In genomic region chr5:1495525-1495897, GRCh38 we compare ENCODE assay signal across 15 cellular contexts. TPM values are rescaled to one million over a fixed set of nuclear protein-coding genes. Genes with fewer than 3 reads are reported as not detected.
DNase-seq lines count a peak whose midpoint lies in the region; ATAC-seq and TF ChIP-seq lines count a peak whose summit lies in the region.
"Had no signal": no experiment of that assay in that cellular context is flagged by ENCODE, and none has a peak within 500 bp of the region (broad histone marks: within the 10 kb centered on the region; RNA-seq: fewer than 3 reads in every experiment).

No MANE protein-coding gene starts in this region.

- intact Hi-C loops in activated T-helper 1 cell treated with anti-CD3 and anti-CD28 coated beads, Interleukin-12 subunit alpha, Interleukin-12 subunit beta, Interleukin-2, Interleukin-4 antibody, amounts not matched to agents 30 ng/mL and 10 ng/mL and 1 ng/mL, durations not matched to agents 14 hours and 24 hours and 36 hours (cut with micrococcal nuclease): no loop called here

- H3K9ac ChIP-seq in H9 (ENCODE audit: extremely low read depth, insufficient read length, low read length) (no peak overlapping the region), neural progenitor cell (no peak overlapping the region)
- H3K9ac ChIP-seq: parathyroid adenoma, SK-N-SH had no signal

- no peak overlapping the region for H4K8ac ChIP-seq in H9 (replicated peaks; ENCODE audit: insufficient read length, low read depth, low read length)

- no peaks in the 10 kb centered on the region for H3K23me2 ChIP-seq in H9 (ENCODE audit: insufficient read length, low read depth, low read length, poor library complexity, severe bottlenecking)

- no peak overlapping the region for H3T11ph ChIP-seq in H9 (ENCODE audit: low read length)

- POLR2A ChIA-PET in activated CD4-positive, alpha-beta T cell treated with anti-CD3 and anti-CD28 coated beads, Interleukin-2, amount 10 ng/mL, durations not matched to agents 7 days and 5 days (lab: Charles Lee): no interaction called here

- H2AK5ac ChIP-seq in H9 (ENCODE audit: insufficient read length, low read length): no peak overlapping the region

- H2BK120ac ChIP-seq in H9 (ENCODE audit: low read depth, low read length, poor library complexity, severe bottlenecking): no peak overlapping the region

- H2BK5ac ChIP-seq in H9 (ENCODE audit: insufficient read length, low read length): no peak overlapping the region

- H3K27me3 ChIP-seq in H9 (ENCODE audit: insufficient read depth, low read length) (no peaks in the 10 kb centered on the region), neural progenitor cell (no peaks in the 10 kb centered on the region)
- H3K27me3 ChIP-seq: thyroid gland had no signal

- H3K36me3 Mint-ChIP-seq in activated CD4-positive, alpha-beta T cell treated with anti-CD3 and anti-CD28 coated beads, Interleukin-2, amount 10 ng/mL, durations not matched to agents 7 days and 5 days (ENCODE audit: low read depth): peaks cover 41% of the 10 kb centered on the region
- H3K36me3 Mint-ChIP-seq in H9 (ENCODE audit: insufficient read depth in 1 of 3, low read depth in 3 of 3): peaks cover 32 to 86% (median 85%) of the 10 kb centered on the region in 3 experiments
- H3K36me3 Mint-ChIP-seq in activated T-helper 1 cell treated with anti-CD3 and anti-CD28 coated beads, Interleukin-12 subunit alpha, Interleukin-12 subunit beta, Interleukin-2, Interleukin-4 antibody, amounts not matched to agents 30 ng/mL and 10 ng/mL and 1 ng/mL, durations not matched to agents 14 hours and 24 hours and 36 hours (ENCODE audit: low read depth): peaks cover 22% of the 10 kb centered on the region
- H3K36me3 Mint-ChIP-seq in neural progenitor cell: peaks cover 17% of the 10 kb centered on the region

- H3K23ac ChIP-seq in H9 (ENCODE audit: insufficient read length, low read depth, low read length): no peak overlapping the region

- H3K79me2 ChIP-seq in H9 (ENCODE audit: insufficient read depth, low read length) (peaks cover 15% of the 10 kb centered on the region), neural progenitor cell (ENCODE audit: low read depth) (no peaks in the 10 kb centered on the region)
- H3K79me2 ChIP-seq: parathyroid adenoma had no signal

- no peak overlapping the region for H3K4ac ChIP-seq in H9 (ENCODE audit: low read depth, low read length)

- H4K20me1 ChIP-seq in H9 (ENCODE audit: control insufficient read depth, insufficient read depth, insufficient read length): no peaks in the 10 kb centered on the region
- H4K20me1 ChIP-seq in neural progenitor cell (ENCODE audit: low read depth): peaks cover 32% of the 10 kb centered on the region

- no peak overlapping the region for H3K4me3 ChIP-seq in neural progenitor cell
- H3K4me3 ChIP-seq: thyroid gland had no signal

- DNase-seq in activated CD4-positive, alpha-beta T cell treated with anti-CD3 and anti-CD28 coated beads, Interleukin-2, amount 10 ng/mL, durations not matched to agents 7 days and 5 days: no peak
- no peak for DNase-seq in activated CD4-positive, alpha-beta T cell treated with anti-CD3 and anti-CD28 coated beads, Interleukin-2, amount 50 U/mL, for 4 hours
- no peak for DNase-seq in H9
- no peak for DNase-seq in activated T-helper 1 cell treated with anti-CD3 and anti-CD28 coated beads, Interleukin-12 subunit alpha, Interleukin-12 subunit beta, Interleukin-2, Interleukin-4 antibody, amounts not matched to agents 30 ng/mL and 10 ng/mL and 1 ng/mL, durations not matched to agents 14 hours and 24 hours and 36 hours (ENCODE audit: low spot score)
- DNase-seq in neural progenitor cell (ENCODE audit: low spot score): no peak
- no peak for DNase-seq in dermis blood vessel endothelial cell
- no peak for DNase-seq in ACHN
- DNase-seq: DMS79 treated with DMSO at 0.1 percent for 48 hours, foreskin melanocyte, mesenchymal stem cell, NCI-H2227 treated with DMSO at 0.1 percent for 48 hours, SK-N-SH, thyroid gland had no signal

- H3K14ac ChIP-seq in H9 (ENCODE audit: insufficient read depth, low read length): no peak overlapping the region

- H3K9me3 ChIP-seq in H9 (ENCODE audit: control insufficient read depth, low read depth, low read length): no peaks in the 10 kb centered on the region
- H3K9me3 ChIP-seq in neural progenitor cell (ENCODE audit: low read depth): no peaks in the 10 kb centered on the region
- H3K9me3 ChIP-seq: SK-N-SH, thyroid gland had no signal

- peak overlapping the region; percentile 55 for H3K4me3 Mint-ChIP-seq in activated CD4-positive, alpha-beta T cell treated with anti-CD3 and anti-CD28 coated beads, Interleukin-2, amount 10 ng/mL, durations not matched to agents 7 days and 5 days
- H3K4me3 Mint-ChIP-seq in H9 (no peak overlapping the region), neural progenitor cell (no peak overlapping the region)
- peak overlapping the region; percentile 23 for H3K4me3 Mint-ChIP-seq in activated T-helper 1 cell treated with anti-CD3 and anti-CD28 coated beads, Interleukin-12 subunit alpha, Interleukin-12 subunit beta, Interleukin-2, Interleukin-4 antibody, amounts not matched to agents 30 ng/mL and 10 ng/mL and 1 ng/mL, durations not matched to agents 14 hours and 24 hours and 36 hours

- in situ Hi-C loops in ACHN (cut with HindIII; ENCODE audit: low pct_ligation_motif_present, low pct_unique_long_range_greater_than_20kb, low sequenced_read_pairs): no loop called here

- no peak overlapping the region for H4K5ac ChIP-seq in H9 (ENCODE audit: insufficient read length, low read depth, low read length)

- H3K4me2 ChIP-seq in H9 (ENCODE audit: insufficient read depth, insufficient read length, low read length) (no peak overlapping the region), neural progenitor cell (no peak overlapping the region)
- H3K4me2 ChIP-seq: SK-N-SH had no signal

- no peak overlapping the region for H3K18ac ChIP-seq in H9 (ENCODE audit: insufficient read length, low read depth, low read length)

- no peaks in the 10 kb centered on the region for H3K27me3 Mint-ChIP-seq in activated CD4-positive, alpha-beta T cell treated with anti-CD3 and anti-CD28 coated beads, Interleukin-2, amount 10 ng/mL, durations not matched to agents 7 days and 5 days
- H3K27me3 Mint-ChIP-seq in H9 (ENCODE audit: low read depth) (no peaks in the 10 kb centered on the region), neural progenitor cell (ENCODE audit: insufficient read depth, low read depth) (peaks cover 2% of the 10 kb centered on the region)
- no peaks in the 10 kb centered on the region for H3K27me3 Mint-ChIP-seq in activated T-helper 1 cell treated with anti-CD3 and anti-CD28 coated beads, Interleukin-12 subunit alpha, Interleukin-12 subunit beta, Interleukin-2, Interleukin-4 antibody, amounts not matched to agents 30 ng/mL and 10 ng/mL and 1 ng/mL, durations not matched to agents 14 hours and 24 hours and 36 hours (ENCODE audit: insufficient read depth)

- no peaks in the 10 kb centered on the region for H3K9me3 Mint-ChIP-seq in activated CD4-positive, alpha-beta T cell treated with anti-CD3 and anti-CD28 coated beads, Interleukin-2, amount 10 ng/mL, durations not matched to agents 7 days and 5 days
- no peaks in the 10 kb centered on the region for H3K9me3 Mint-ChIP-seq in H9
- H3K9me3 Mint-ChIP-seq in activated T-helper 1 cell treated with anti-CD3 and anti-CD28 coated beads, Interleukin-12 subunit alpha, Interleukin-12 subunit beta, Interleukin-2, Interleukin-4 antibody, amounts not matched to agents 30 ng/mL and 10 ng/mL and 1 ng/mL, durations not matched to agents 14 hours and 24 hours and 36 hours: no peaks in the 10 kb centered on the region
- no peaks in the 10 kb centered on the region for H3K9me3 Mint-ChIP-seq in neural progenitor cell

- peak overlapping the region; percentile 87 for H3K27ac Mint-ChIP-seq in activated CD4-positive, alpha-beta T cell treated with anti-CD3 and anti-CD28 coated beads, Interleukin-2, amount 10 ng/mL, durations not matched to agents 7 days and 5 days
- H3K27ac Mint-ChIP-seq in H9: peak overlapping the region in 2 of 3 experiments; percentile 27 to 94; a peak in 2 of 7 replicates
- peak overlapping the region; percentile 49 for H3K27ac Mint-ChIP-seq in activated T-helper 1 cell treated with anti-CD3 and anti-CD28 coated beads, Interleukin-12 subunit alpha, Interleukin-12 subunit beta, Interleukin-2, Interleukin-4 antibody, amounts not matched to agents 30 ng/mL and 10 ng/mL and 1 ng/mL, durations not matched to agents 14 hours and 24 hours and 36 hours
- H3K27ac Mint-ChIP-seq in neural progenitor cell: peak overlapping the region; percentile 57

- peaks cover 3% of the 10 kb centered on the region for H3K79me1 ChIP-seq in H9 (ENCODE audit: insufficient read depth, low read depth, low read length, poor library complexity, severe bottlenecking)

- no CpG with 5 or more reads among the region's 6 CpGs for WGBS in H9 (ENCODE audit: extremely low coverage, insufficient read length, low lambda C conversion rate)

- H3K56ac ChIP-seq in H9 (ENCODE audit: insufficient read length, low read depth, low read length): no peak overlapping the region

- no peak overlapping the region for H2BK20ac ChIP-seq in H9 (ENCODE audit: low read depth, low read length, poor library complexity, severe bottlenecking)

- H2AFZ ChIP-seq in H9 (ENCODE audit: low read length) (no peak overlapping the region), neural progenitor cell (replicated peaks) (no peak overlapping the region)
- H2AFZ ChIP-seq: parathyroid adenoma had no signal

- no peak overlapping the region for H2BK15ac ChIP-seq in H9 (ENCODE audit: low read depth, low read length)

- H3K36me3 ChIP-seq in neural progenitor cell: no peaks in the 10 kb centered on the region

- peaks cover 48% of the 10 kb centered on the region for H3K4me1 Mint-ChIP-seq in activated CD4-positive, alpha-beta T cell treated with anti-CD3 and anti-CD28 coated beads, Interleukin-2, amount 10 ng/mL, durations not matched to agents 7 days and 5 days
- peaks cover 0 to 2% of the 10 kb centered on the region in 2 experiments; a peak in 1 of 4 replicates for H3K4me1 Mint-ChIP-seq in H9
- peaks cover 12% of the 10 kb centered on the region for H3K4me1 Mint-ChIP-seq in activated T-helper 1 cell treated with anti-CD3 and anti-CD28 coated beads, Interleukin-12 subunit alpha, Interleukin-12 subunit beta, Interleukin-2, Interleukin-4 antibody, amounts not matched to agents 30 ng/mL and 10 ng/mL and 1 ng/mL, durations not matched to agents 14 hours and 24 hours and 36 hours (ENCODE audit: low read depth)
- no peaks in the 10 kb centered on the region for H3K4me1 Mint-ChIP-seq in neural progenitor cell

- no peaks in the 10 kb centered on the region for H3F3A ChIP-seq in neural progenitor cell (ENCODE audit: low read depth)

- H3K4me1 ChIP-seq in H9 (ENCODE audit: insufficient read depth, low read length): no peaks in the 10 kb centered on the region
- no peaks in the 10 kb centered on the region for H3K4me1 ChIP-seq in neural progenitor cell
- H3K4me1 ChIP-seq: parathyroid adenoma had no signal

- no peak for TF ChIP-seq CTCF in H9 (conservative IDR thresholded peaks at IDR 0.05)
- no peak for TF ChIP-seq CTCF in neural progenitor cell (IDR thresholded peaks at IDR 0.05)

- H2BK12ac ChIP-seq in H9 (ENCODE audit: insufficient read length, low read depth, low read length): no peak overlapping the region

- CTCF ChIA-PET in activated CD4-positive, alpha-beta T cell treated with anti-CD3 and anti-CD28 coated beads, Interleukin-2, amount 10 ng/mL, durations not matched to agents 7 days and 5 days (lab: Charles Lee): no interaction called here

- no peak overlapping the region for H4K91ac ChIP-seq in H9 (ENCODE audit: insufficient read length, low read depth, low read length)

- H3K27ac ChIP-seq in H9 (ENCODE audit: insufficient read length, low read depth, low read length): no peak overlapping the region
- no peak overlapping the region for H3K27ac ChIP-seq in neural progenitor cell
- H3K27ac ChIP-seq: parathyroid adenoma, thyroid gland had no signal

- no peak for ATAC-seq in HG02938 (IDR thresholded peaks at IDR 0.05; ENCODE audit: unreplicated experiment)

RNA-seq across cellular contexts. Expression of gene LPCAT1, which starts 28.2 kb away (rescaled TPM):
- total RNA-seq in activated CD4-positive, alpha-beta T cell treated with anti-CD3 and anti-CD28 coated beads, Interleukin-2, amount 10 ng/mL, durations not matched to agents 7 days and 5 days: 10 to 100 TPM; 69.5 to 77.0 TPM
- total RNA-seq in H9 (2021): 222 and 231 TPM in 2 replicates
- total RNA-seq in activated T-helper 1 cell treated with anti-CD3 and anti-CD28 coated beads, Interleukin-12 subunit alpha, Interleukin-12 subunit beta, Interleukin-2, Interleukin-4 antibody, amounts not matched to agents 30 ng/mL and 10 ng/mL and 1 ng/mL, durations not matched to agents 14 hours and 24 hours and 36 hours: 103 and 110 TPM in 2 replicates
- 76.5 and 108 TPM in 2 replicates for total RNA-seq in neural progenitor cell (ENCODE audit: low replicate concordance)
- 33.8 and 41.9 TPM in 2 replicates for total RNA-seq in dermis blood vessel endothelial cell

RNA-seq across cellular contexts. Expression of gene SLC6A3, which starts 50.3 kb away (rescaled TPM):
- under 1 TPM in 1 of 2 experiments, not detected in 1; 0.08 TPM for total RNA-seq in activated CD4-positive, alpha-beta T cell treated with anti-CD3 and anti-CD28 coated beads, Interleukin-2, amount 10 ng/mL, durations not matched to agents 7 days and 5 days
- total RNA-seq in H9 (2021): 0.50 and 0.61 TPM in 2 replicates
- not detected in 2 replicates for total RNA-seq in activated T-helper 1 cell treated with anti-CD3 and anti-CD28 coated beads, Interleukin-12 subunit alpha, Interleukin-12 subunit beta, Interleukin-2, Interleukin-4 antibody, amounts not matched to agents 30 ng/mL and 10 ng/mL and 1 ng/mL, durations not matched to agents 14 hours and 24 hours and 36 hours
- 0.19 and 0.32 TPM in 2 replicates for total RNA-seq in neural progenitor cell (ENCODE audit: low replicate concordance)
- total RNA-seq in dermis blood vessel endothelial cell: not detected in 2 replicates

Comparison
In these comparisons a context has a peak if more than half of its experiments do, and no peak if none do; other contexts are left out.
1. H3K4me3 Mint-ChIP-seq: peak in activated CD4-positive, alpha-beta T cell treated with anti-CD3 and anti-CD28 coated beads, Interleukin-2, amount 10 ng/mL, durations not matched to agents 7 days and 5 days (single experiment) and activated T-helper 1 cell treated with anti-CD3 and anti-CD28 coated beads, Interleukin-12 subunit alpha, Interleukin-12 subunit beta, Interleukin-2, Interleukin-4 antibody, amounts not matched to agents 30 ng/mL and 10 ng/mL and 1 ng/mL, durations not matched to agents 14 hours and 24 hours and 36 hours (single experiment); none in H9 (0 of 2) and neural progenitor cell (single experiment).
2. Peak in every context shown above with its lines, with median percentiles within 50 percentile points of each other: H3K27ac Mint-ChIP-seq.